Comparison of ENCODE assay signal across 16 cellular contexts in genomic region chr19:46189971-46190335, GRCh38. TPM values are rescaled to one million over a fixed set of nuclear protein-coding genes. Genes with fewer than 3 reads are reported as not detected.
DNase-seq lines count a peak whose midpoint lies in the region; ATAC-seq and TF ChIP-seq lines count a peak whose summit lies in the region.
"Had no signal": no experiment of that assay in that cellular context is flagged by ENCODE, and none has a peak within 500 bp of the region (broad histone marks: within the 10 kb centered on the region; RNA-seq: fewer than 3 reads in every experiment).

No MANE protein-coding gene starts in this region.

- no peaks in the 10 kb centered on the region for H3K9me3 ChIP-seq in hepatocyte (ENCODE audit: low read depth)
- H3K9me3 ChIP-seq in liver (ENCODE audit: control insufficient read depth in 4 of 4, low read length in 3 of 4): no peaks in the 10 kb centered on the region
- H3K9me3 ChIP-seq: BE2C, HAP-1 had no signal

- ATAC-seq in activated CD8-positive, alpha-beta memory T cell treated with anti-CD3 and anti-CD28 coated beads, Interleukin-2, amount 10 ng/mL, durations not matched to agents 7 days and 5 days: no peak
- no peak for ATAC-seq in HG03196 (IDR thresholded peaks at IDR 0.05; ENCODE audit: unreplicated experiment)

- no peak overlapping the region for H3K4me2 ChIP-seq in hepatocyte

- no peaks in the 10 kb centered on the region for H4K20me1 ChIP-seq in hepatocyte (ENCODE audit: insufficient read depth, poor library complexity, severe bottlenecking)

- no peaks in the 10 kb centered on the region for H3K36me3 Mint-ChIP-seq in type B pancreatic cell
- H3K36me3 Mint-ChIP-seq in activated CD8-positive, alpha-beta memory T cell treated with anti-CD3 and anti-CD28 coated beads, Interleukin-2, amount 10 ng/mL, durations not matched to agents 7 days and 5 days: no peaks in the 10 kb centered on the region
- H3K36me3 Mint-ChIP-seq: CD4-positive, CD25-positive, alpha-beta regulatory T cell; CD8-positive, alpha-beta memory T cell; IgD-negative memory B cell had no signal

- H3K4me1 Mint-ChIP-seq in type B pancreatic cell (ENCODE audit: unreplicated experiment): peaks cover 8% of the 10 kb centered on the region
- H3K4me1 Mint-ChIP-seq in activated CD8-positive, alpha-beta memory T cell treated with anti-CD3 and anti-CD28 coated beads, Interleukin-2, amount 10 ng/mL, durations not matched to agents 7 days and 5 days: peaks cover 3% of the 10 kb centered on the region
- H3K4me1 Mint-ChIP-seq: CD8-positive, alpha-beta memory T cell had no signal

- H3K27me3 Mint-ChIP-seq in type B pancreatic cell: peaks cover 15% of the 10 kb centered on the region
- H3K27me3 Mint-ChIP-seq in activated CD8-positive, alpha-beta memory T cell treated with anti-CD3 and anti-CD28 coated beads, Interleukin-2, amount 10 ng/mL, durations not matched to agents 7 days and 5 days: peaks cover 69% of the 10 kb centered on the region

- H3K27me3 ChIP-seq in hepatocyte: no peaks in the 10 kb centered on the region
- no peaks in the 10 kb centered on the region for H3K27me3 ChIP-seq in liver (ENCODE audit: control insufficient read depth in 4 of 4, insufficient read depth in 4 of 4, low read length in 3 of 4)

- CTCF ChIA-PET in activated CD8-positive, alpha-beta memory T cell treated with anti-CD3 and anti-CD28 coated beads, Interleukin-2, amount 10 ng/mL, durations not matched to agents 7 days and 5 days (lab: Charles Lee): interaction anchor here (0.5 to 2.3 kb wide), 6 partner anchors 15 to 173 kb away, joined by 3 to 24 read pairs (median 4); no protein-coding TSS in a partner anchor

- H3K9me2 ChIP-seq in hepatocyte (replicated peaks; ENCODE audit: insufficient read depth): no peaks in the 10 kb centered on the region

- H3K4me3 Mint-ChIP-seq in type B pancreatic cell: peak overlapping the region; percentile 4
- H3K4me3 Mint-ChIP-seq in activated CD8-positive, alpha-beta memory T cell treated with anti-CD3 and anti-CD28 coated beads, Interleukin-2, amount 10 ng/mL, durations not matched to agents 7 days and 5 days: no peak overlapping the region
- H3K4me3 Mint-ChIP-seq: CD4-positive, CD25-positive, alpha-beta regulatory T cell; CD8-positive, alpha-beta memory T cell; IgD-negative memory B cell had no signal

- no peak for TF ChIP-seq RAD21 in liver (IDR thresholded peaks at IDR 0.05)

- H3K4me3 ChIP-seq in hepatocyte (no peak overlapping the region), liver (ENCODE audit: low read depth in 1 of 3, low read length in 3 of 3) (no peak overlapping the region)
- H3K4me3 ChIP-seq: HAP-1 had no signal

- DNase-seq in Caki2 (ENCODE audit: low read depth) (peak; percentile 33), hepatocyte (ENCODE audit: low spot score) (peak; percentile 65), type B pancreatic cell (ENCODE audit: extremely low spot score, unreplicated experiment) (no peak), HuH-7.5 (ENCODE audit: low spot score) (no peak)
- no peak for DNase-seq in activated CD8-positive, alpha-beta memory T cell treated with anti-CD3 and anti-CD28 coated beads, Interleukin-2, amount 10 ng/mL, durations not matched to agents 7 days and 5 days
- DNase-seq: 8988T had no signal

- no peak for TF ChIP-seq CTCF in hepatocyte (IDR thresholded peaks at IDR 0.05; ENCODE audit: poor library complexity)
- TF ChIP-seq CTCF in liver (IDR thresholded peaks at IDR 0.05; ENCODE audit: low read depth, low read length, missing input control): no peak
- TF ChIP-seq CTCF in type B pancreatic cell (conservative IDR thresholded peaks at IDR 0.05): no peak

- H3K4me1 ChIP-seq in hepatocyte (ENCODE audit: insufficient read depth): peaks cover 12% of the 10 kb centered on the region
- peaks cover 4 to 37% (median 17%) of the 10 kb centered on the region in 4 donors for H3K4me1 ChIP-seq in liver (ENCODE audit: control insufficient read depth in 4 of 4, insufficient read depth in 4 of 4, low read length in 3 of 4)
- H3K4me1 ChIP-seq: HAP-1 had no signal

- no peak overlapping the region for H2AFZ ChIP-seq in hepatocyte

- peak overlapping the region; percentile 54 for H3K27ac Mint-ChIP-seq in type B pancreatic cell
- H3K27ac Mint-ChIP-seq in activated CD8-positive, alpha-beta memory T cell treated with anti-CD3 and anti-CD28 coated beads, Interleukin-2, amount 10 ng/mL, durations not matched to agents 7 days and 5 days: no peak overlapping the region
- H3K27ac Mint-ChIP-seq: CD4-positive, CD25-positive, alpha-beta regulatory T cell; CD8-positive, alpha-beta memory T cell; IgD-negative memory B cell had no signal

- in situ Hi-C loops in Caki2 (cut with HindIII; ENCODE audit: low pct_unique_long_range_greater_than_20kb, low sequenced_read_pairs): no loop called here

- 62% methylated on average over 3 of the region's 3 CpGs for WGBS in hepatocyte (ENCODE audit: low lambda C conversion rate, missing lambda C conversion rate)
- WGBS in liver: 17% methylated on average over 3 of the region's 3 CpGs

- H3K9ac ChIP-seq in liver (ENCODE audit: low read depth in 1 of 2, low read length in 2 of 2): peak overlapping the region in 1 of 2 donors; percentile 86

- H3K79me2 ChIP-seq in hepatocyte: no peaks in the 10 kb centered on the region

- H3K36me3 ChIP-seq in hepatocyte (replicated peaks; ENCODE audit: insufficient read depth, low read depth): no peaks in the 10 kb centered on the region
- no peaks in the 10 kb centered on the region for H3K36me3 ChIP-seq in liver (ENCODE audit: control insufficient read depth in 4 of 4, insufficient read depth in 3 of 4, low read depth in 1 of 4, low read length in 3 of 4)
- H3K36me3 ChIP-seq: BE2C, HAP-1 had no signal

- peak overlapping the region; percentile 69 for H3K27ac ChIP-seq in hepatocyte
- H3K27ac ChIP-seq in liver (ENCODE audit: low read depth in 1 of 2, low read length in 2 of 2): peak overlapping the region; percentile 79 to 92
- H3K27ac ChIP-seq: HL-60 had no signal

- H3K9me3 Mint-ChIP-seq in type B pancreatic cell: no peaks in the 10 kb centered on the region
- no peaks in the 10 kb centered on the region for H3K9me3 Mint-ChIP-seq in activated CD8-positive, alpha-beta memory T cell treated with anti-CD3 and anti-CD28 coated beads, Interleukin-2, amount 10 ng/mL, durations not matched to agents 7 days and 5 days (ENCODE audit: low read depth)
- H3K9me3 Mint-ChIP-seq: IgD-negative memory B cell had no signal

TF ChIP-seq in liver, 16 proteins besides CTCF, POLR2A, EP300 and RAD21 (continues in another document):
- no peak for TF ChIP-seq GABPA (IDR thresholded peaks at IDR 0.05 in 1 of 2, conservative IDR thresholded peaks at IDR 0.05 in 1 of 2)
- peak; percentile 85 for TF ChIP-seq FOXA1 (IDR thresholded peaks at IDR 0.05)
- peak; percentile 97 for TF ChIP-seq SP1 (IDR thresholded peaks at IDR 0.05)
- peak; percentile 100 for TF ChIP-seq JUND (IDR thresholded peaks at IDR 0.05)
- TF ChIP-seq ZBTB33 (IDR thresholded peaks at IDR 0.05): peak; percentile 69
- peak; percentile 85 for TF ChIP-seq FOXA2 (IDR thresholded peaks at IDR 0.05)
- peak; percentile 33 for TF ChIP-seq YY1 (IDR thresholded peaks at IDR 0.05)
- TF ChIP-seq RXRA (IDR thresholded peaks at IDR 0.05): peak; percentile 95
- peak; percentile 65 for TF ChIP-seq MAX (IDR thresholded peaks at IDR 0.05)
- TF ChIP-seq HNF4G (IDR thresholded peaks at IDR 0.05): peak; percentile 97
- TF ChIP-seq NR2F2 (IDR thresholded peaks at IDR 0.05): peak; percentile 61
- peak; percentile 70 to 98 for TF ChIP-seq EGR1 (IDR thresholded peaks at IDR 0.05; ENCODE audit: low read depth in 2 of 2)

RNA-seq across cellular contexts. Expression of gene IGFL1, which starts 39.6 kb away (rescaled TPM):
- total RNA-seq in Caki2 (2014; rRNA removed; shearing (Covaris generic); ENCODE audit: low replicate concordance): not detected in 2 replicates
- not detected in 2 replicates for total RNA-seq in hepatocyte
- not detected in 2 replicates for polyA plus RNA-seq in hepatocyte
- not detected for total RNA-seq in liver
- not detected for polyA plus RNA-seq in liver
- 0.56 and 0.76 TPM in 2 replicates for total RNA-seq in type B pancreatic cell (ENCODE audit: low replicate concordance)
- not detected for total RNA-seq in activated CD8-positive, alpha-beta memory T cell treated with anti-CD3 and anti-CD28 coated beads, Interleukin-2, amount 10 ng/mL, durations not matched to agents 7 days and 5 days
- total RNA-seq: CD4-positive, CD25-positive, alpha-beta regulatory T cell; CD8-positive, alpha-beta memory T cell; H4; HT1080 had no signal
- polyA plus RNA-seq: CD4-positive, CD25-positive, alpha-beta regulatory T cell; CD8-positive, alpha-beta memory T cell; IgD-negative memory B cell had no signal

RNA-seq across cellular contexts. Expression of gene IGFL2, which starts 41.9 kb away (rescaled TPM):
- not detected in 2 replicates for total RNA-seq in Caki2 (2014; rRNA removed; shearing (Covaris generic); ENCODE audit: low replicate concordance)
- total RNA-seq in hepatocyte (12.9 and 15.2 TPM in 2 replicates), liver (under 1 TPM in 1 of 2 donors, not detected in 1; 0.08 TPM), type B pancreatic cell (ENCODE audit: low replicate concordance) (104 and 441 TPM in 2 replicates)
- polyA plus RNA-seq in hepatocyte (17.2 and 22.9 TPM in 2 replicates), liver (not detected)
- total RNA-seq in activated CD8-positive, alpha-beta memory T cell treated with anti-CD3 and anti-CD28 coated beads, Interleukin-2, amount 10 ng/mL, durations not matched to agents 7 days and 5 days: not detected
- total RNA-seq: CD4-positive, CD25-positive, alpha-beta regulatory T cell; CD8-positive, alpha-beta memory T cell; H4; HT1080 had no signal
- polyA plus RNA-seq: CD8-positive, alpha-beta memory T cell; IgD-negative memory B cell had no signal

Comparison
In these comparisons a context has a peak if more than half of its experiments do, and no peak if none do; other contexts are left out.
1. DNase-seq: peak in Caki2 (single experiment) and hepatocyte (single experiment); none in type B pancreatic cell (single experiment), activated CD8-positive, alpha-beta memory T cell treated with anti-CD3 and anti-CD28 coated beads, Interleukin-2, amount 10 ng/mL, durations not matched to agents 7 days and 5 days (single experiment) and HuH-7.5 (single experiment).
2. RNA of gene IGFL2, which starts 41.9 kb away (total RNA-seq): 104 to 441 TPM in type B pancreatic cell and 12.9 to 15.2 TPM in hepatocyte; not detected in activated CD8-positive, alpha-beta memory T cell treated with anti-CD3 and anti-CD28 coated beads, Interleukin-2, amount 10 ng/mL, durations not matched to agents 7 days and 5 days, 0.08 TPM in liver and not detected in Caki2; every median in the first group is over 10 times any median in the second.